In genomic region chr19:32040246-32040645, GRCh38 we compare ENCODE assay signal across 34 cellular contexts.
"Had no signal": no experiment of that assay in that cellular context is flagged by ENCODE, and none has a peak within 500 bp of the region (broad histone marks: within the 10 kb centered on the region; RNA-seq: fewer than 3 reads in every experiment).

No MANE protein-coding gene starts in this region.

- H3K27ac ChIP-seq: body of pancreas, esophagus muscularis mucosa, foreskin keratinocyte, gastrocnemius medialis, WERI-Rb-1 had no signal

- H3K9me3 ChIP-seq: adrenal gland, body of pancreas, esophagus muscularis mucosa, gastrocnemius medialis had no signal

- H3K36me3 Mint-ChIP-seq: activated naive CD4-positive, alpha-beta T cell treated with anti-CD3 and anti-CD28 coated beads, Interleukin-2, amount 50 U/mL, for 24 hours; activated naive CD8-positive, alpha-beta T cell treated with anti-CD3 and anti-CD28 coated beads for 36 hours had no signal

- H3K27ac Mint-ChIP-seq: activated B cell treated with CpG ODN at 0.5 μM for 24 hours; activated CD8-positive, alpha-beta T cell treated with anti-CD3 and anti-CD28 coated beads for 36 hours; activated naive CD4-positive, alpha-beta T cell treated with anti-CD3 and anti-CD28 coated beads, Interleukin-2, amount 50 U/mL, for 24 hours; activated naive CD8-positive, alpha-beta T cell treated with anti-CD3 and anti-CD28 coated beads for 36 hours; activated naive CD8-positive, alpha-beta T cell treated with anti-CD3 and anti-CD28 coated beads, Interleukin-2, amount 50 U/mL, for 24 hours; activated T-helper 17 cell treated with anti-CD3 and anti-CD28 coated beads, Interleukin-2, amount 50 U/mL, for 72 hours; effector memory CD8-positive, alpha-beta T cell; T-helper 17 cell; T-helper 2 cell treated with Interferon-gamma antibody and Interleukin-4, amounts not matched to agents 5 μg/mL and 100 μg/mL, for 36 hours had no signal

- H3K4me3 Mint-ChIP-seq: activated B cell treated with CpG ODN at 0.5 μM for 24 hours; activated CD8-positive, alpha-beta T cell treated with anti-CD3 and anti-CD28 coated beads for 36 hours; activated naive CD4-positive, alpha-beta T cell treated with anti-CD3 and anti-CD28 coated beads, Interleukin-2, amount 50 U/mL, for 24 hours; activated naive CD8-positive, alpha-beta T cell treated with anti-CD3 and anti-CD28 coated beads for 36 hours; activated naive CD8-positive, alpha-beta T cell treated with anti-CD3 and anti-CD28 coated beads, Interleukin-2, amount 50 U/mL, for 24 hours; activated T-cell treated with anti-CD3 and anti-CD28 coated beads, Interleukin-2, amount 50 U/mL, for 4 hours; activated T-helper 17 cell treated with anti-CD3 and anti-CD28 coated beads, Interleukin-2, amount 50 U/mL, for 72 hours; effector memory CD8-positive, alpha-beta T cell; T-helper 17 cell; T-helper 2 cell treated with Interferon-gamma antibody and Interleukin-4, amounts not matched to agents 5 μg/mL and 100 μg/mL, for 36 hours had no signal

- H3K36me3 ChIP-seq: adrenal gland, esophagus muscularis mucosa, gastrocnemius medialis, WERI-Rb-1 had no signal

- FAIRE-seq: colon had no signal

- H3K9me3 Mint-ChIP-seq: activated CD8-positive, alpha-beta T cell treated with anti-CD3 and anti-CD28 coated beads for 36 hours; activated naive CD4-positive, alpha-beta T cell treated with anti-CD3 and anti-CD28 coated beads, Interleukin-2, amount 50 U/mL, for 24 hours; activated naive CD8-positive, alpha-beta T cell treated with anti-CD3 and anti-CD28 coated beads for 36 hours; activated naive CD8-positive, alpha-beta T cell treated with anti-CD3 and anti-CD28 coated beads, Interleukin-2, amount 50 U/mL, for 24 hours; activated T-cell treated with anti-CD3 and anti-CD28 coated beads, Interleukin-2, amount 50 U/mL, for 4 hours; activated T-helper 17 cell treated with anti-CD3 and anti-CD28 coated beads, Interleukin-2, amount 50 U/mL, for 72 hours; effector memory CD8-positive, alpha-beta T cell; T-helper 2 cell treated with Interferon-gamma antibody and Interleukin-4, amounts not matched to agents 5 μg/mL and 100 μg/mL, for 36 hours had no signal

- H3K4me3 ChIP-seq: adrenal gland, body of pancreas, esophagus muscularis mucosa, gastrocnemius medialis had no signal

- DNase-seq: activated B cell treated with CpG ODN at 0.5 μM for 24 hours; activated CD4-positive, alpha-beta T cell treated with anti-CD3 and anti-CD28 coated beads for 48 hours; activated CD4-positive, alpha-beta T cell treated with anti-CD3 and anti-CD28 coated beads, Interleukin-2, amount 50 U/mL, for 1 hour; activated CD4-positive, alpha-beta T cell treated with anti-CD3 and anti-CD28 coated beads, Interleukin-2, amount 50 U/mL, for 48 hours; activated CD8-positive, alpha-beta memory T cell treated with anti-CD3 and anti-CD28 coated beads for 24 hours; activated CD8-positive, alpha-beta T cell treated with anti-CD3 and anti-CD28 coated beads for 36 hours; activated effector memory CD4-positive, alpha-beta T cell treated with Interleukin-2 at 50 U/mL for 16 hours; activated gamma-delta T cell treated with Interleukin-2 at 50 U/mL for 16 hours; activated naive CD4-positive, alpha-beta T cell treated with Interleukin-2 at 50 U/mL for 16 hours; activated naive CD8-positive, alpha-beta T cell treated with anti-CD3 and anti-CD28 coated beads for 36 hours; activated naive CD8-positive, alpha-beta T cell treated with anti-CD3 and anti-CD28 coated beads, Interleukin-2, amount 50 U/mL, for 24 hours; activated T-cell treated with anti-CD3 and anti-CD28 coated beads, Interleukin-2, amount 50 U/mL, for 4 hours; adrenal gland; amygdala; aorta; body of pancreas; caudate nucleus; cortex of kidney; dermis blood vessel endothelial cell; effector CD4-positive, alpha-beta T cell; effector memory CD8-positive, alpha-beta T cell; erythroblast; foreskin keratinocyte; gastrocnemius medialis; glutamatergic neuron; T-helper 1 cell; T-helper 17 cell; T1000; WERI-Rb-1 had no signal

- H3K4me1 Mint-ChIP-seq: activated B cell treated with CpG ODN at 0.5 μM for 24 hours; activated naive CD8-positive, alpha-beta T cell treated with anti-CD3 and anti-CD28 coated beads, Interleukin-2, amount 50 U/mL, for 24 hours; activated T-helper 17 cell treated with anti-CD3 and anti-CD28 coated beads, Interleukin-2, amount 50 U/mL, for 72 hours had no signal
